ENCODE assay signal across 8 cellular contexts in the genomic region with DNA sequence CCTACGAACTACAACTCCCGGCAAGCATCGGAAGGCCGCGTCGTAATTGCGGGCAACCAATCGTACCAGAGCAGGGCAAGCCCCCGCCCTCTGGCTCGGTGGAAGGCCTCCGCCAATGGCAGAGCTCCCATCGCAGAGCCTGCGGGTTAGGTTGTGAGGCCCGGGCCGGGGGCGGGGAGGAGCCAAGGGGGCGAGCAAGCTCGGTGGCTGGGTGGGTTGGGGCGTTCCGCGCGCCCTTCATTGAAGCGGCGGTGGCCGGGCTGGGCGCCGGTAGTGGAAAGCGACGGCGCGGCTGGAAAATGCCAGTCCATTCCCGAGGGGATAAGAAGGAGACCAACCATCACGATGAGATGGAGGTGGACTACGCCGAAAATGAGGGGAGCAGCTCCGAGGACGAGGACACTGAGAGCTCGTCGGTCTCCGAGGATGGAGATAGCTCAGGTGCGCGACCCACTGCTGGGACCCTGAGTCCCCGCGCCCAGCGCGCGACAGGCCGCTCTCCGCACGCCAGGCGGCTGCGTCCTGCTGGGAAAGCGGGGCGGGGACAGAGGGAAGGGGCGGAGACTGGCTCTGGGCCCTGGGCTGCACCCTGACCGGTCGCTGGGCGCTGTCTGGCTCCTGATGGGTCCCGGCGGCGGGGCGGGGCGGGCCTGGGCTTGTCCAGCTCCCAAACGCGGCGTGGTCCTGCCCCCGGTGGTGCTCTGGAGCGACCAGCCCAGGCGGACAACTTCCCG. TPM values are rescaled to one million over a fixed set of nuclear protein-coding genes. Genes with fewer than 3 reads are reported as not detected.
DNase-seq lines count a peak whose midpoint lies in the region; ATAC-seq and TF ChIP-seq lines count a peak whose summit lies in the region.

A gene with protein sequence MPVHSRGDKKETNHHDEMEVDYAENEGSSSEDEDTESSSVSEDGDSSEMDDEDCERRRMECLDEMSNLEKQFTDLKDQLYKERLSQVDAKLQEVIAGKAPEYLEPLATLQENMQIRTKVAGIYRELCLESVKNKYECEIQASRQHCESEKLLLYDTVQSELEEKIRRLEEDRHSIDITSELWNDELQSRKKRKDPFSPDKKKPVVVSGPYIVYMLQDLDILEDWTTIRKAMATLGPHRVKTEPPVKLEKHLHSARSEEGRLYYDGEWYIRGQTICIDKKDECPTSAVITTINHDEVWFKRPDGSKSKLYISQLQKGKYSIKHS (plus strand): TSS at position 121 of the 734 bp plus-strand sequence. CDS start 179 bp downstream, at position 300.

- peak within 1 kb of the TSS; percentile 95 for H3K27ac ChIP-seq in hepatocyte
- H3K27ac ChIP-seq in rectal smooth muscle tissue (ENCODE audit: low read depth, low read length) = peak within 1 kb of the TSS; percentile 100
- H3K27ac ChIP-seq in aorta (ENCODE audit: low read depth in 1 of 2, low read length in 2 of 2) = peak within 1 kb of the TSS; percentile 64 to 90

- H3K9ac ChIP-seq in rectal smooth muscle tissue (ENCODE audit: low read length) = peak within 1 kb of the TSS; percentile 99

- peak within 1 kb of the TSS; percentile 93 for H2AFZ ChIP-seq in hepatocyte

- no peaks in the 10 kb centered on the region for H3K9me2 ChIP-seq in hepatocyte (replicated peaks; ENCODE audit: insufficient read depth)

- peak; percentile 100 for DNase-seq in NCI-H2029 treated with DMSO at 0.1 percent for 48 hours (lab: John Stamatoyannopoulos, UW)
- peak; percentile 94 for DNase-seq in T1000 (lab: John Stamatoyannopoulos, UW)
- peak; percentile 99 for DNase-seq in astrocyte of the hippocampus (ENCODE audit: low read depth, low spot score)
- DNase-seq in hepatocyte (ENCODE audit: low spot score) = peak; percentile 98
- DNase-seq in aorta = peak; percentile 99

- no peaks in the 10 kb centered on the region for H4K20me1 ChIP-seq in hepatocyte (ENCODE audit: insufficient read depth, poor library complexity, severe bottlenecking)

- H3K4me3 ChIP-seq in hepatocyte = peak within 1 kb of the TSS; percentile 55
- peak within 1 kb of the TSS; percentile 100 for H3K4me3 ChIP-seq in rectal smooth muscle tissue (ENCODE audit: low read length)
- H3K4me3 ChIP-seq in aorta (ENCODE audit: low read length in 2 of 2) = peak within 1 kb of the TSS; percentile 48 to 78

- H3K27me3 ChIP-seq in hepatocyte (no peaks in the 10 kb centered on the region), rectal smooth muscle tissue (ENCODE audit: control insufficient read depth, insufficient read depth, low read length) (no peaks in the 10 kb centered on the region), aorta (ENCODE audit: control insufficient read depth in 1 of 2, insufficient read depth in 2 of 2, low read length in 1 of 2) (no peaks in the 10 kb centered on the region)

- peaks cover 32% of the 10 kb centered on the region for H3K79me2 ChIP-seq in hepatocyte

- under 1% methylated on average over 50 of the region's 70 CpGs for WGBS in hepatocyte (ENCODE audit: low lambda C conversion rate, missing lambda C conversion rate)
- 0 to 1% methylated on average over 65 to 70 of the region's 70 CpGs for WGBS in aorta, 2 donors

- H3K9me3 ChIP-seq in hepatocyte (ENCODE audit: low read depth) (no peaks in the 10 kb centered on the region), aorta (ENCODE audit: control insufficient read depth, low read length) (no peaks in the 10 kb centered on the region)

- H3K36me3 ChIP-seq in hepatocyte (replicated peaks; ENCODE audit: insufficient read depth, low read depth) (no peaks in the 10 kb centered on the region), rectal smooth muscle tissue (ENCODE audit: control insufficient read depth, insufficient read depth, low read length) (no peaks in the 10 kb centered on the region), aorta (ENCODE audit: control insufficient read depth in 1 of 2, insufficient read depth in 2 of 2, low read length in 1 of 2) (no peaks in the 10 kb centered on the region)

- no peak for TF ChIP-seq CTCF in hepatocyte (IDR thresholded peaks at IDR 0.05; ENCODE audit: poor library complexity)

- H3K4me1 ChIP-seq in hepatocyte (ENCODE audit: insufficient read depth) = no peaks in the 10 kb centered on the region
- peaks cover 9% of the 10 kb centered on the region for H3K4me1 ChIP-seq in rectal smooth muscle tissue (ENCODE audit: control insufficient read depth, insufficient read depth, low read length)
- no peaks in the 10 kb centered on the region for H3K4me1 ChIP-seq in aorta (ENCODE audit: control insufficient read depth in 1 of 2, insufficient read depth in 2 of 2, low read length in 2 of 2)

- peak; percentile 94 for ATAC-seq in GM18511 (IDR thresholded peaks at IDR 0.05; ENCODE audit: unreplicated experiment)
- peak; percentile 99 for ATAC-seq in HG03025 (IDR thresholded peaks at IDR 0.05; ENCODE audit: low FRiP score, unreplicated experiment)
- ATAC-seq in aorta (ENCODE audit: low FRiP score) = peak; percentile 100

- intact Hi-C loops in aorta (cut with DNase I) = loop anchor here in 1 of 2 donors (5.0 kb wide), 1 partner anchor 41 kb away; no protein-coding TSS in a partner anchor

- peak within 1 kb of the TSS; percentile 85 for H3K4me2 ChIP-seq in hepatocyte

RNA-seq across cellular contexts. Expression of the gene that starts here (rescaled TPM):
- total RNA-seq in hepatocyte (12.6 and 14.2 TPM in 2 replicates), aorta (10 to 100 TPM; 13.4 to 14.9 TPM)
- polyA plus RNA-seq in hepatocyte (11.5 and 14.6 TPM in 2 replicates), aorta (10 to 100 TPM in 1 of 2 donors, 1 to 10 TPM in 1; 9.6 to 20.9 TPM)

Comparison
In these comparisons a context has a peak if more than half of its experiments do, and no peak if none do; other contexts are left out.
1. Peak in every context shown above with its lines: DNase-seq, ATAC-seq, H3K4me3 ChIP-seq and H3K27ac ChIP-seq.